In genomic region chr12:49338830-49339463, GRCh38 we compare ENCODE assay signal across 1 cellular context.
TF ChIP-seq lines count a peak whose summit lies in the region.

No MANE protein-coding gene starts in this region.

TF ChIP-seq in HEK293, 187 proteins besides CTCF, POLR2A, EP300 and RAD21 (continued from another document):
- no peak for TF ChIP-seq ZNF18 (tag by site-specific recombination; IDR thresholded peaks at IDR 0.05)
